10 cellular contexts compared by ENCODE assay signal in genomic region chr3:46926039-46926438, GRCh38. TPM values are rescaled to one million over a fixed set of nuclear protein-coding genes. Genes with fewer than 3 reads are reported as not detected.
DNase-seq lines count a peak whose midpoint lies in the region; ATAC-seq, FAIRE-seq and TF ChIP-seq lines count a peak whose summit lies in the region.
"Had no signal": no experiment of that assay in that cellular context is flagged by ENCODE, and none has a peak within 500 bp of the region (broad histone marks: within the 10 kb centered on the region; RNA-seq: fewer than 3 reads in every experiment).

No MANE protein-coding gene starts in this region.

- POLR2A ChIA-PET in activated CD4-positive, alpha-beta T cell treated with anti-CD3 and anti-CD28 coated beads for 36 hours (lab: Charles Lee) = interaction anchor here (0.6 kb wide), 1 partner anchor 45 kb away, joined by 3 read pairs; no protein-coding TSS in a partner anchor

- H3K9me3 Mint-ChIP-seq in activated CD4-positive, alpha-beta T cell treated with anti-CD3 and anti-CD28 coated beads for 36 hours (ENCODE audit: low read depth) = peaks cover 3% of the 10 kb centered on the region
- H3K9me3 Mint-ChIP-seq in activated T-helper 1 cell treated with anti-CD3 and anti-CD28 coated beads, Interleukin-12 subunit alpha, Interleukin-12 subunit beta, Interleukin-2, Interleukin-4 antibody, amounts not matched to agents 30 ng/mL and 10 ng/mL and 1 ng/mL, durations not matched to agents 14 hours and 24 hours and 36 hours = peaks cover 7% of the 10 kb centered on the region
- H3K9me3 Mint-ChIP-seq in immature natural killer cell = peaks cover 6 to 12% (median 10%) of the 10 kb centered on the region in 6 donors

- H3K4me1 Mint-ChIP-seq in activated CD4-positive, alpha-beta T cell treated with anti-CD3 and anti-CD28 coated beads for 36 hours = peaks cover 37% of the 10 kb centered on the region
- peaks cover 51% of the 10 kb centered on the region for H3K4me1 Mint-ChIP-seq in activated T-helper 1 cell treated with anti-CD3 and anti-CD28 coated beads, Interleukin-12 subunit alpha, Interleukin-12 subunit beta, Interleukin-2, Interleukin-4 antibody, amounts not matched to agents 30 ng/mL and 10 ng/mL and 1 ng/mL, durations not matched to agents 14 hours and 24 hours and 36 hours (ENCODE audit: low read depth)
- peaks cover 78 to 79% of the 10 kb centered on the region in 2 donors for H3K4me1 Mint-ChIP-seq in immature natural killer cell

- CTCF ChIA-PET in activated CD4-positive, alpha-beta T cell treated with anti-CD3 and anti-CD28 coated beads for 36 hours (lab: Charles Lee) = interaction anchor here (0.9 kb wide), 1 partner anchor 33 kb away, joined by 3 read pairs; no protein-coding TSS in a partner anchor

- peak overlapping the region; percentile 16 to 58 for H3K27ac ChIP-seq in thoracic aorta
- H3K27ac ChIP-seq: prostate gland had no signal

- H3K27me3 ChIP-seq in thoracic aorta (replicated peaks; ENCODE audit: insufficient read depth) = no peaks in the 10 kb centered on the region
- H3K27me3 ChIP-seq: uterus had no signal

- intact Hi-C loops in activated CD4-positive, alpha-beta T cell treated with anti-CD3 and anti-CD28 coated beads for 36 hours (cut with DNase I, micrococcal nuclease) = loop anchor here in 1 of 2 experiments (10.0 kb wide), 1 partner anchor 219 kb away; no protein-coding TSS in a partner anchor
- intact Hi-C loops in activated T-helper 1 cell treated with anti-CD3 and anti-CD28 coated beads, Interleukin-12 subunit alpha, Interleukin-12 subunit beta, Interleukin-2, Interleukin-4 antibody, amounts not matched to agents 30 ng/mL and 10 ng/mL and 1 ng/mL, durations not matched to agents 14 hours and 24 hours and 36 hours (cut with micrococcal nuclease) = loop anchor here (5.0 to 10.0 kb wide), 2 partner anchors 36 to 399 kb away; no protein-coding TSS in a partner anchor

- no peak for DNase-seq in activated CD4-positive, alpha-beta T cell treated with anti-CD3 and anti-CD28 coated beads for 36 hours
- DNase-seq in activated CD4-positive, alpha-beta T cell treated with anti-CD3 and anti-CD28 coated beads, Interleukin-2, amount 50 U/mL, for 4 hours = no peak
- no peak for DNase-seq in activated T-helper 1 cell treated with anti-CD3 and anti-CD28 coated beads, Interleukin-12 subunit alpha, Interleukin-12 subunit beta, Interleukin-2, Interleukin-4 antibody, amounts not matched to agents 30 ng/mL and 10 ng/mL and 1 ng/mL, durations not matched to agents 14 hours and 24 hours and 36 hours (ENCODE audit: low spot score)
- DNase-seq in immature natural killer cell = no peak
- DNase-seq in thoracic aorta (ENCODE audit: low spot score) = no peak
- DNase-seq in stimulated activated CD4-positive, alpha-beta T cell treated with anti-CD3 and anti-CD28 coated beads, Interleukin-1b, Interleukin-23, amount 100 ng/mL, for 48 hours = no peak
- DNase-seq in NCI-H1436 (lab: John Stamatoyannopoulos, UW) = no peak
- DNase-seq in HTR-8/SVneo (ENCODE audit: insufficient read length, low spot score) = no peak

- peaks cover 33% of the 10 kb centered on the region for H3K36me3 ChIP-seq in thoracic aorta
- H3K36me3 ChIP-seq: uterus had no signal

- peaks cover 33 to 63% of the 10 kb centered on the region in 2 donors for H3K4me1 ChIP-seq in thoracic aorta (ENCODE audit: control insufficient read depth in 1 of 2, low read depth in 2 of 2)

- FAIRE-seq in HTR-8/SVneo (lab: Jason Lieb, UNC) = no peak

- H3K27me3 Mint-ChIP-seq in activated CD4-positive, alpha-beta T cell treated with anti-CD3 and anti-CD28 coated beads for 36 hours = no peaks in the 10 kb centered on the region
- no peaks in the 10 kb centered on the region for H3K27me3 Mint-ChIP-seq in activated T-helper 1 cell treated with anti-CD3 and anti-CD28 coated beads, Interleukin-12 subunit alpha, Interleukin-12 subunit beta, Interleukin-2, Interleukin-4 antibody, amounts not matched to agents 30 ng/mL and 10 ng/mL and 1 ng/mL, durations not matched to agents 14 hours and 24 hours and 36 hours (ENCODE audit: insufficient read depth)
- peaks cover 4 to 15% (median 9%) of the 10 kb centered on the region in 3 donors for H3K27me3 Mint-ChIP-seq in immature natural killer cell (ENCODE audit: low read depth in 3 of 3)

- H3K36me3 Mint-ChIP-seq in activated CD4-positive, alpha-beta T cell treated with anti-CD3 and anti-CD28 coated beads for 36 hours (ENCODE audit: low read depth) = peaks cover 53% of the 10 kb centered on the region
- H3K36me3 Mint-ChIP-seq in activated T-helper 1 cell treated with anti-CD3 and anti-CD28 coated beads, Interleukin-12 subunit alpha, Interleukin-12 subunit beta, Interleukin-2, Interleukin-4 antibody, amounts not matched to agents 30 ng/mL and 10 ng/mL and 1 ng/mL, durations not matched to agents 14 hours and 24 hours and 36 hours (ENCODE audit: low read depth) = peaks cover 48% of the 10 kb centered on the region
- H3K36me3 Mint-ChIP-seq in immature natural killer cell = peaks cover 5 to 24% (median 22%) of the 10 kb centered on the region in 3 donors

- TF ChIP-seq CTCF in thoracic aorta (IDR thresholded peaks at IDR 0.05) = no peak

- H3K9me3 ChIP-seq in thoracic aorta = no peaks in the 10 kb centered on the region
- H3K9me3 ChIP-seq: prostate gland, uterus had no signal

- H3K4me3 ChIP-seq in thoracic aorta = no peak overlapping the region
- H3K4me3 ChIP-seq: prostate gland, uterus had no signal

- peak overlapping the region; percentile 47 for H3K27ac Mint-ChIP-seq in activated CD4-positive, alpha-beta T cell treated with anti-CD3 and anti-CD28 coated beads for 36 hours
- peak overlapping the region; percentile 67 for H3K27ac Mint-ChIP-seq in activated T-helper 1 cell treated with anti-CD3 and anti-CD28 coated beads, Interleukin-12 subunit alpha, Interleukin-12 subunit beta, Interleukin-2, Interleukin-4 antibody, amounts not matched to agents 30 ng/mL and 10 ng/mL and 1 ng/mL, durations not matched to agents 14 hours and 24 hours and 36 hours
- peak overlapping the region; percentile 78 to 92 (median 86) for H3K27ac Mint-ChIP-seq in immature natural killer cell

- no peak for ATAC-seq in activated CD4-positive, alpha-beta T cell treated with anti-CD3 and anti-CD28 coated beads for 36 hours
- no peak for ATAC-seq in thoracic aorta (ENCODE audit: insufficient number of reproducible peaks, low FRiP score, low read depth)

- no peak overlapping the region for H3K4me3 Mint-ChIP-seq in activated CD4-positive, alpha-beta T cell treated with anti-CD3 and anti-CD28 coated beads for 36 hours
- no peak overlapping the region for H3K4me3 Mint-ChIP-seq in activated T-helper 1 cell treated with anti-CD3 and anti-CD28 coated beads, Interleukin-12 subunit alpha, Interleukin-12 subunit beta, Interleukin-2, Interleukin-4 antibody, amounts not matched to agents 30 ng/mL and 10 ng/mL and 1 ng/mL, durations not matched to agents 14 hours and 24 hours and 36 hours
- peak overlapping the region in 4 of 5 donors; percentile 47 to 82 (median 64) for H3K4me3 Mint-ChIP-seq in immature natural killer cell

RNA-seq across cellular contexts. Expression of gene PTH1R, which starts 48.5 kb away (rescaled TPM):
- total RNA-seq in activated CD4-positive, alpha-beta T cell treated with anti-CD3 and anti-CD28 coated beads for 36 hours = not detected
- not detected in 2 replicates for total RNA-seq in activated T-helper 1 cell treated with anti-CD3 and anti-CD28 coated beads, Interleukin-12 subunit alpha, Interleukin-12 subunit beta, Interleukin-2, Interleukin-4 antibody, amounts not matched to agents 30 ng/mL and 10 ng/mL and 1 ng/mL, durations not matched to agents 14 hours and 24 hours and 36 hours
- not detected for polyA plus RNA-seq in immature natural killer cell
- total RNA-seq in thoracic aorta = 1 to 10 TPM; 5.6 to 8.9 TPM

RNA-seq across cellular contexts. Expression of gene CCDC12, which starts 50.5 kb away (rescaled TPM):
- total RNA-seq in activated CD4-positive, alpha-beta T cell treated with anti-CD3 and anti-CD28 coated beads for 36 hours = 10 to 100 TPM; 45.4 to 47.8 TPM
- 68.7 and 69.1 TPM in 2 replicates for total RNA-seq in activated T-helper 1 cell treated with anti-CD3 and anti-CD28 coated beads, Interleukin-12 subunit alpha, Interleukin-12 subunit beta, Interleukin-2, Interleukin-4 antibody, amounts not matched to agents 30 ng/mL and 10 ng/mL and 1 ng/mL, durations not matched to agents 14 hours and 24 hours and 36 hours
- polyA plus RNA-seq in immature natural killer cell = 100 to 1,000 TPM; 114 to 174 (median 129) TPM
- 10 to 100 TPM; 29.8 to 58.8 TPM for total RNA-seq in thoracic aorta

RNA-seq across cellular contexts. Expression of gene NBEAL2, which starts 53.4 kb away (rescaled TPM):
- total RNA-seq in activated CD4-positive, alpha-beta T cell treated with anti-CD3 and anti-CD28 coated beads for 36 hours = 10 to 100 TPM; 83.4 to 84.9 TPM
- total RNA-seq in activated T-helper 1 cell treated with anti-CD3 and anti-CD28 coated beads, Interleukin-12 subunit alpha, Interleukin-12 subunit beta, Interleukin-2, Interleukin-4 antibody, amounts not matched to agents 30 ng/mL and 10 ng/mL and 1 ng/mL, durations not matched to agents 14 hours and 24 hours and 36 hours = 118 and 119 TPM in 2 replicates
- 10 to 100 TPM in 1 of 3 donors, 1 to 10 TPM in 2; 7.9 to 28.4 (median 9.9) TPM for polyA plus RNA-seq in immature natural killer cell
- total RNA-seq in thoracic aorta = 10 to 100 TPM; 39.7 to 48.7 TPM

Comparison
In these comparisons a context has a peak if more than half of its experiments do, and no peak if none do; other contexts are left out.
1. H3K4me3 Mint-ChIP-seq: peak in immature natural killer cell (4 of 5); none in activated CD4-positive, alpha-beta T cell treated with anti-CD3 and anti-CD28 coated beads for 36 hours (single experiment) and activated T-helper 1 cell treated with anti-CD3 and anti-CD28 coated beads, Interleukin-12 subunit alpha, Interleukin-12 subunit beta, Interleukin-2, Interleukin-4 antibody, amounts not matched to agents 30 ng/mL and 10 ng/mL and 1 ng/mL, durations not matched to agents 14 hours and 24 hours and 36 hours (single experiment).
2. Peak in every context shown above with its lines, with median percentiles within 50 percentile points of each other: H3K27ac Mint-ChIP-seq.